ENCODE assay signal across 17 cellular contexts in the genomic region with DNA sequence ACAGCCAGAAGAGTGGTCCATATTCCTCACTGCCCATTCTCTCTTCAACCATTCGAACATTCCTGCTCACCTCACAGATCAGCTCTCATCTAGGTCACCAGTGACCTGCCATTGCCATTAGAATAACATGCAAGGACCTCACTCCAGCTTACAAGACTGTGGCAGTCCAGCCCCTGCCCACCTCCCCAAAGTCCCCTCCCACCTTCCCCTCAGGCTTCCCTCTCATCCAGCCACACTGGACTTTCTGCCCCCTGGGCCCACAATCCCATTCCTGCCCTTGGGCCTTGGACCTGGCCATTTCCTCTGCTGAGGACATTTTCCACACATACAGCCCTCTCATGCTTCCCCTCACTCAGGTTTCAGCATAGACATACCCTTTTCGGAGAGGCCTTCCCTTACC. TPM values are rescaled to one million over a fixed set of nuclear protein-coding genes. Genes with fewer than 3 reads are reported as not detected.
DNase-seq lines count a peak whose midpoint lies in the region; ATAC-seq, FAIRE-seq and TF ChIP-seq lines count a peak whose summit lies in the region.
"Had no signal": no experiment of that assay in that cellular context is flagged by ENCODE, and none has a peak within 500 bp of the region (broad histone marks: within the 10 kb centered on the region; RNA-seq: fewer than 3 reads in every experiment).

No MANE protein-coding gene starts in this region.

- H3K56ac ChIP-seq in H1 (replicated peaks; ENCODE audit: insufficient read length, low read depth, low read length): no peak overlapping the region

- H2AK5ac ChIP-seq in H1 (ENCODE audit: low read depth, low read length): no peak overlapping the region

- no peaks in the 10 kb centered on the region for H3K4me1 Mint-ChIP-seq in osteocyte (ENCODE audit: unreplicated experiment)

- FAIRE-seq in H1 (lab: Jason Lieb, UNC) (no peak), D721Med (lab: Jason Lieb, UNC) (no peak)
- FAIRE-seq: G401.6, GM12892 had no signal

- no peak overlapping the region for H2BK120ac ChIP-seq in H1 (replicated peaks; ENCODE audit: low read depth, low read length)

- WGBS in H1 (ENCODE audit: extremely low coverage in 1 of 2, insufficient coverage in 1 of 2, insufficient read length in 1 of 2, insufficient replicate concordance in 2 of 2, low coverage in 1 of 2, low lambda C conversion rate in 2 of 2, missing lambda C conversion rate in 1 of 2), 2 experiments: 94% methylated on average over 2 of the region's 2 CpGs; no CpG with 5 or more reads in 1 of the 2 experiments

- H3K4ac ChIP-seq in H1 (replicated peaks; ENCODE audit: insufficient read length, low read depth, low read length): no peak overlapping the region

- peaks cover 3 to 14% (median 10%) of the 10 kb centered on the region in 4 experiments; a peak in 6 of 7 replicates for H3K4me1 ChIP-seq in H1 (replicated peaks in 1 of 4; ENCODE audit: control insufficient read depth in 3 of 4, insufficient read depth in 4 of 4, low read length in 3 of 4)

- H3K79me1 ChIP-seq in H1 (ENCODE audit: low read depth, low read length): no peaks in the 10 kb centered on the region

- no peak overlapping the region for H4K91ac ChIP-seq in H1 (replicated peaks; ENCODE audit: insufficient read length, low read length)

- no peak overlapping the region for H3K23ac ChIP-seq in H1 (ENCODE audit: insufficient read length)

- peaks cover 21% of the 10 kb centered on the region for H3K27me3 Mint-ChIP-seq in osteocyte (ENCODE audit: unreplicated experiment)

- H3K79me2 ChIP-seq in H1 (ENCODE audit: control insufficient read depth in 1 of 2, insufficient read depth in 2 of 2, low read length in 2 of 2): no peaks in the 10 kb centered on the region

- TF ChIP-seq POLR2A in H1 (IDR thresholded peaks at IDR 0.05; ENCODE audit: control extremely low read depth in 1 of 2, low read depth in 2 of 2, low read length in 2 of 2): no peak

- TF ChIP-seq RAD21 in H1 (IDR thresholded peaks at IDR 0.05 in 1 of 2, conservative IDR thresholded peaks at IDR 0.05 in 1 of 2; ENCODE audit: low read depth in 2 of 2, low read length in 2 of 2): no peak

- POLR2A ChIA-PET in H1 (lab: Charles Lee; ENCODE audit: partially characterized antibody): no interaction called here

- H3K9ac ChIP-seq in H1 (replicated peaks in 1 of 4; ENCODE audit: extremely low read depth in 1 of 4, low read depth in 3 of 4, low read length in 3 of 4): no peak overlapping the region
- H3K9ac ChIP-seq: GM23248 had no signal

- no peaks in the 10 kb centered on the region for H3K9me3 Mint-ChIP-seq in osteocyte (ENCODE audit: unreplicated experiment)

- H3K14ac ChIP-seq in H1 (ENCODE audit: insufficient read length): no peak overlapping the region

- ATAC-seq in GM19463 (IDR thresholded peaks at IDR 0.05; ENCODE audit: unreplicated experiment): no peak
- ATAC-seq: HCT116 had no signal

- no peak overlapping the region for H2BK12ac ChIP-seq in H1 (ENCODE audit: low read depth, low read length)

- H3K4me2 ChIP-seq in H1 (ENCODE audit: insufficient read depth in 1 of 2, low read depth in 2 of 2, low read length in 2 of 2): no peak overlapping the region

- H3K27me3 ChIP-seq in H1 (replicated peaks in 1 of 4; ENCODE audit: control insufficient read depth in 3 of 4, extremely low read depth in 1 of 4, insufficient read depth in 3 of 4, low read length in 3 of 4): no peaks in the 10 kb centered on the region

- 0 out of 2 replicates have a peak overlapping the region, but pooled peaks have one; percentile 43 for H2BK20ac ChIP-seq in H1 (ENCODE audit: low read length)

- H2AFZ ChIP-seq in H1 (ENCODE audit: low read length): no peak overlapping the region
- H2AFZ ChIP-seq: GM23248 had no signal

- H3K27ac ChIP-seq in coronary artery (no peak overlapping the region), H1 (ENCODE audit: low read depth, low read length) (no peak overlapping the region)
- H3K27ac ChIP-seq: GM23248 had no signal

- H4K8ac ChIP-seq in H1 (ENCODE audit: extremely low read depth, insufficient read depth, low read length): no peak overlapping the region

- no peaks in the 10 kb centered on the region for H3K36me3 Mint-ChIP-seq in osteocyte (ENCODE audit: unreplicated experiment)

- CTCF ChIA-PET in H1 (lab: Charles Lee; ENCODE audit: partially characterized antibody): interaction anchor here (0.6 to 1.7 kb wide), 5 partner anchors 17 to 197 kb away, joined by 3 to 8 read pairs (median 3); no protein-coding TSS in a partner anchor

- no peak overlapping the region for H3K18ac ChIP-seq in H1 (ENCODE audit: extremely low read depth, low read length)

- DNase-seq in coronary artery (ENCODE audit: low spot score) (peak; percentile 50), H1 (ENCODE audit: low read depth in 1 of 2, low spot score in 2 of 2) (no peak), osteocyte (ENCODE audit: extremely low spot score, unreplicated experiment) (peak; percentile 68), D721Med (ENCODE audit: insufficient read length, low spot score) (no peak), activated gamma-delta T cell treated with Interleukin-2 at 50 U/mL for 16 hours (no peak)
- DNase-seq: C1 segment of cervical spinal cord; Calu3; CD4-positive, alpha-beta memory T cell; COR-L47; DMS153; DND-41; GM23248; H9 had no signal

- no peaks in the 10 kb centered on the region for H3K36me3 ChIP-seq in H1 (ENCODE audit: control insufficient read depth in 2 of 4, insufficient read depth in 4 of 4, low read length in 3 of 4)

- H3K9me3 ChIP-seq in H1 (ENCODE audit: insufficient read depth in 2 of 2, low read depth in 1 of 2, low read length in 1 of 2): no peaks in the 10 kb centered on the region

- no peaks in the 10 kb centered on the region; the same call in 1 of the 2 replicates for H3K23me2 ChIP-seq in H1 (ENCODE audit: low read depth, low read length)

- no peak overlapping the region for H2BK5ac ChIP-seq in H1 (ENCODE audit: low read depth, low read length)

- no peak overlapping the region for H2BK15ac ChIP-seq in H1 (ENCODE audit: low read length)

- TF ChIP-seq CTCF in coronary artery (IDR thresholded peaks at IDR 0.05): no peak
- TF ChIP-seq CTCF in H1 (IDR thresholded peaks at IDR 0.05; ENCODE audit: control extremely low read depth in 1 of 3, insufficient read depth in 1 of 3, low read depth in 1 of 3, low read length in 3 of 3): no peak
- TF ChIP-seq CTCF in osteocyte (IDR thresholded peaks at IDR 0.05): no peak
- TF ChIP-seq CTCF in D721Med (IDR thresholded peaks at IDR 0.05; ENCODE audit: insufficient read depth, missing control alignments): no peak

- H3K4me3 ChIP-seq in coronary artery (no peak overlapping the region), H1 (ENCODE audit: extremely low read depth in 1 of 4, insufficient read depth in 2 of 4, low read depth in 3 of 4, low read length in 4 of 4) (no peak overlapping the region)
- H3K4me3 ChIP-seq: GM23248 had no signal

- no peaks in the 10 kb centered on the region for H4K20me1 ChIP-seq in H1 (replicated peaks in 1 of 2; ENCODE audit: control insufficient read depth in 1 of 2, insufficient read depth in 2 of 2, low read length in 2 of 2)

- no peak overlapping the region for H3K4me3 Mint-ChIP-seq in osteocyte (ENCODE audit: unreplicated experiment)
- H3K4me3 Mint-ChIP-seq: CD4-positive, alpha-beta memory T cell; H9 had no signal

- no peak for TF ChIP-seq EP300 in H1 (IDR thresholded peaks at IDR 0.05; ENCODE audit: borderline replicate concordance in 1 of 2, low read depth in 2 of 2, low read length in 2 of 2)

- no peak overlapping the region for H4K5ac ChIP-seq in H1 (ENCODE audit: insufficient read length, low read depth, low read length)

- no peak overlapping the region for H3K27ac Mint-ChIP-seq in osteocyte (ENCODE audit: unreplicated experiment)
- H3K27ac Mint-ChIP-seq: CD4-positive, alpha-beta memory T cell; H9 had no signal

TF ChIP-seq in H1, 55 proteins besides CTCF, POLR2A, EP300 and RAD21:
- TF ChIP-seq CBX5 (IDR thresholded peaks at IDR 0.05; ENCODE audit: low read depth, low read length): no peak
- no peak for TF ChIP-seq CTBP2 (IDR thresholded peaks at IDR 0.05; ENCODE audit: borderline replicate concordance, insufficient read depth, insufficient read length, low read length)
- TF ChIP-seq CHD2 (IDR thresholded peaks at IDR 0.05; ENCODE audit: low read length): no peak
- TF ChIP-seq KDM1A (IDR thresholded peaks at IDR 0.05; ENCODE audit: borderline replicate concordance, low read length): no peak

RNA-seq across cellular contexts. Expression of gene TMEM177, which starts 5.2 kb away (rescaled TPM):
- 43.4 and 47.0 TPM in 2 replicates for total RNA-seq in H1 (2021; fragmentation: NEBNext Ultra II Directional; extraction: Animal tissue kit (Norgen Biotek cat#: 25700))
- 84.9 and 86.7 TPM in 2 replicates for polyA plus RNA-seq in H1 (2011; rRNA removed)
- 67.7 TPM for polyA plus RNA-seq in H1 (2011; cell fraction: cytosol; rRNA removed)
- polyA plus RNA-seq in H1 (2011; cell fraction: nucleus; rRNA removed): 54.9 TPM
- 23.4 to 46.6 TPM (median 44.7 TPM) in 4 replicates for polyA plus RNA-seq in H1 (2012, experiment 1 of 2)
- 51.9 TPM for polyA plus RNA-seq in H1 (2012, experiment 2 of 2)
- polyA plus RNA-seq in H1 (2013, experiment 1 of 2): 29.3 TPM
- 28.9 TPM for polyA plus RNA-seq in H1 (2013, experiment 2 of 2)
- polyA minus RNA-seq in H1 (2011; rRNA and poly(A)+ RNA removed): 32.5 and 34.3 TPM in 2 replicates
- polyA minus RNA-seq in H1 (2011; cell fraction: cytosol; rRNA and poly(A)+ RNA removed): 16.4 TPM
- 35.0 TPM for polyA minus RNA-seq in H1 (2011; cell fraction: nucleus; rRNA and poly(A)+ RNA removed)
- total RNA-seq in osteocyte: 7.4 and 7.6 TPM in 2 replicates

Comparison
In these comparisons a context has a peak if more than half of its experiments do, and no peak if none do; other contexts are left out.
1. DNase-seq: peak in coronary artery (single experiment) and osteocyte (single experiment); none in H1 (0 of 2), D721Med (single experiment) and activated gamma-delta T cell treated with Interleukin-2 at 50 U/mL for 16 hours (single experiment).